In genomic region chr5:89996892-89997291, GRCh38 we compare ENCODE assay signal across 16 cellular contexts.
"Had no signal": no experiment of that assay in that cellular context is flagged by ENCODE, and none has a peak within 500 bp of the region (broad histone marks: within the 10 kb centered on the region; RNA-seq: fewer than 3 reads in every experiment).

No MANE protein-coding gene starts in this region.

- H3K36me3 ChIP-seq: left ventricle myocardium inferior, prostate gland, spleen, upper lobe of right lung had no signal

- H3K4me3 ChIP-seq: left ventricle myocardium inferior, prostate gland, spleen, upper lobe of right lung had no signal

- H3K9me3 ChIP-seq: left ventricle myocardium inferior, prostate gland, spleen, upper lobe of right lung had no signal

- DNase-seq: activated CD4-positive, alpha-beta memory T cell treated with anti-CD3 and anti-CD28 coated beads, Interleukin-2, amount 10 ng/mL, durations not matched to agents 7 days and 5 days; activated CD4-positive, alpha-beta T cell treated with anti-CD3 and anti-CD28 coated beads for 4 hours; activated CD4-positive, CD25-positive, alpha-beta regulatory T cell; activated effector memory CD4-positive, alpha-beta T cell treated with Interleukin-2 at 50 U/mL for 16 hours; activated naive CD4-positive, alpha-beta T cell treated with anti-CD3 and anti-CD28 coated beads for 36 hours; activated T-cell treated with anti-CD3 and anti-CD28 coated beads, Interleukin-2, amount 50 U/mL, for 72 hours; effector memory CD4-positive, alpha-beta T cell; foreskin keratinocyte; immature natural killer cell; left ventricle myocardium inferior; spleen; stimulated activated CD4-positive, alpha-beta T cell treated with anti-CD3 and anti-CD28 coated beads, Interleukin-4, amount 100 ng/mL, for 1 hour; stimulated activated naive CD4-positive, alpha-beta T cell; T1000; upper lobe of right lung had no signal

- H3K4me1 ChIP-seq: foreskin keratinocyte, prostate gland, spleen, upper lobe of right lung had no signal

- H3K27ac ChIP-seq: foreskin keratinocyte, left ventricle myocardium inferior, prostate gland, spleen, upper lobe of right lung had no signal

- H3K27me3 ChIP-seq: spleen, upper lobe of right lung had no signal
